8 cellular contexts compared by ENCODE assay signal in genomic region chr7:97179454-97180104, GRCh38.
DNase-seq lines count a peak whose midpoint lies in the region; ATAC-seq and TF ChIP-seq lines count a peak whose summit lies in the region.

No MANE protein-coding gene starts in this region.

- intact Hi-C loops in Panc1 (cut with micrococcal nuclease; ENCODE audit: unreplicated experiment), result loop anchor here (1.0 kb wide), 2 partner anchors 34 to 75 kb away; no protein-coding TSS in a partner anchor
- intact Hi-C loops in left cardiac atrium (cut with DNase I), result loop anchor here (1.0 to 5.0 kb wide), 2 partner anchors 75 to 77 kb away; no protein-coding TSS in a partner anchor
- intact Hi-C loops in sciatic nerve (cut with DNase I), result no loop called here

- BruUV-seq in Panc1 (replicated peaks; lab: Mats Ljungman, UMichigan), result no TSS peak

- CTCF ChIA-PET in Panc1 (lab: Charles Lee), result interaction anchor here (0.7 kb wide), 3 partner anchors 36 to 1749 kb away, joined by 3 to 5 read pairs (median 4); no protein-coding TSS in a partner anchor

- TF ChIP-seq CTCF in Panc1 (IDR thresholded peaks at IDR 0.05), result peak; percentile 87

- H3K9me3 Mint-ChIP-seq in activated naive CD8-positive, alpha-beta T cell treated with anti-CD3 and anti-CD28 coated beads, Interleukin-2, amount 50 U/mL, for 24 hours, result no peaks in the 10 kb centered on the region

- no peaks in the 10 kb centered on the region for H3K36me3 ChIP-seq in Panc1 (ENCODE audit: control insufficient read depth, insufficient read depth, low read length)

- DNase-seq in D341Med (ENCODE audit: low spot score) (peak; percentile 72), HuH-7.5 (ENCODE audit: low spot score) (peak; percentile 41), Panc1 (ENCODE audit: low read depth, low spot score) (peak; percentile 43), left cardiac atrium (peak; percentile 39), sciatic nerve (ENCODE audit: low spot score) (no peak), OCI-M2 (lab: John Stamatoyannopoulos, UW; ENCODE audit: unreplicated experiment) (no peak)
- DNase-seq in activated naive CD8-positive, alpha-beta T cell treated with anti-CD3 and anti-CD28 coated beads, Interleukin-2, amount 50 U/mL, for 24 hours, result peak; percentile 38

- H3K9me3 ChIP-seq in Panc1 (ENCODE audit: control insufficient read depth, insufficient read depth, low read depth, low read length), result no peaks in the 10 kb centered on the region

- H3K4me1 Mint-ChIP-seq in activated naive CD8-positive, alpha-beta T cell treated with anti-CD3 and anti-CD28 coated beads, Interleukin-2, amount 50 U/mL, for 24 hours, result peaks cover 3% of the 10 kb centered on the region

- peaks cover 16% of the 10 kb centered on the region for H3K36me3 Mint-ChIP-seq in activated naive CD8-positive, alpha-beta T cell treated with anti-CD3 and anti-CD28 coated beads, Interleukin-2, amount 50 U/mL, for 24 hours (ENCODE audit: low read depth)

- H3K4me1 ChIP-seq in Panc1 (ENCODE audit: control insufficient read depth, insufficient read depth, low read length), result no peaks in the 10 kb centered on the region

- no peaks in the 10 kb centered on the region for H3K27me3 Mint-ChIP-seq in activated naive CD8-positive, alpha-beta T cell treated with anti-CD3 and anti-CD28 coated beads, Interleukin-2, amount 50 U/mL, for 24 hours

- H3K4me3 ChIP-seq in Panc1 (ENCODE audit: low read depth in 2 of 2, low read length in 2 of 2), result no peak overlapping the region

- no peak overlapping the region for H3K27ac ChIP-seq in Panc1 (ENCODE audit: low read length)

- H3K4me3 Mint-ChIP-seq in activated naive CD8-positive, alpha-beta T cell treated with anti-CD3 and anti-CD28 coated beads, Interleukin-2, amount 50 U/mL, for 24 hours, result no peak overlapping the region

- no peak overlapping the region for H3K27ac Mint-ChIP-seq in activated naive CD8-positive, alpha-beta T cell treated with anti-CD3 and anti-CD28 coated beads, Interleukin-2, amount 50 U/mL, for 24 hours

- POLR2A ChIA-PET in Panc1 (lab: Charles Lee), result no interaction called here

- no peaks in the 10 kb centered on the region for H3K27me3 ChIP-seq in Panc1 (ENCODE audit: control insufficient read depth, insufficient read depth, low read length)

- in situ Hi-C loops in Panc1 (cut with HindIII; ENCODE audit: low pct_unique_long_range_greater_than_20kb, low sequenced_read_pairs), result no loop called here

- ATAC-seq in GM19397 (IDR thresholded peaks at IDR 0.05; ENCODE audit: unreplicated experiment) (peak; percentile 77), Panc1 (peak; percentile 71; the same call in 1 of the 2 replicates), left cardiac atrium (peak; percentile 27 to 55), sciatic nerve (peak; percentile 55)
- ATAC-seq in activated naive CD8-positive, alpha-beta T cell treated with anti-CD3 and anti-CD28 coated beads, Interleukin-2, amount 50 U/mL, for 24 hours, result no peak

Comparison
In these comparisons a context has a peak if more than half of its experiments do, and no peak if none do; other contexts are left out.
1. DNase-seq: peak in D341Med (single experiment), HuH-7.5 (single experiment), Panc1 (single experiment), activated naive CD8-positive, alpha-beta T cell treated with anti-CD3 and anti-CD28 coated beads, Interleukin-2, amount 50 U/mL, for 24 hours (single experiment) and left cardiac atrium (single experiment); none in sciatic nerve (single experiment) and OCI-M2 (single experiment).